19 cellular contexts compared by ENCODE assay signal in genomic region chrX:42720209-42720608, GRCh38. TPM values are rescaled to one million over a fixed set of nuclear protein-coding genes. Genes with fewer than 3 reads are reported as not detected.
"Had no signal": no experiment of that assay in that cellular context is flagged by ENCODE, and none has a peak within 500 bp of the region (broad histone marks: within the 10 kb centered on the region; RNA-seq: fewer than 3 reads in every experiment).

No MANE protein-coding gene starts in this region.

- FAIRE-seq: endothelial cell of umbilical vein, keratinocyte had no signal

- ATAC-seq: activated CD8-positive, alpha-beta T cell treated with anti-CD3 and anti-CD28 coated beads, Interleukin-2, amount 10 ng/mL, durations not matched to agents 7 days and 5 days; left lobe of liver; mucosa of descending colon; naive thymus-derived CD8-positive, alpha-beta T cell had no signal

- DNase-seq: activated CD4-positive, alpha-beta T cell treated with anti-CD3 and anti-CD28 coated beads, Interleukin-2, amount 10 ng/mL, durations not matched to agents 24 days and 14 days; activated CD4-positive, CD25-positive, alpha-beta regulatory T cell; activated CD8-positive, alpha-beta T cell treated with anti-CD3 and anti-CD28 coated beads, Interleukin-2, amount 10 ng/mL, durations not matched to agents 7 days and 5 days; anterior cingulate cortex; brain microvascular endothelial cell; cortex of kidney; effector CD4-positive, alpha-beta T cell; esophagus squamous epithelium; hippocampal formation; mammary epithelial cell; mucosa of descending colon; naive thymus-derived CD8-positive, alpha-beta T cell; retina; stimulated activated CD4-positive, alpha-beta T cell treated with anti-CD3 and anti-CD28 coated beads, Interleukin-15, amount 100 ng/mL, for 24 hours; stimulated activated CD4-positive, alpha-beta T cell treated with anti-CD3 and anti-CD28 coated beads, Interleukin-4, amount 100 ng/mL, for 1 hour; stimulated activated naive CD4-positive, alpha-beta T cell had no signal

RNA-seq across cellular contexts. Expression of gene PPP1R2C, which starts 57.8 kb away (rescaled TPM):
- polyA plus RNA-seq: endothelial cell of umbilical vein, keratinocyte, mammary epithelial cell had no signal
